1 cellular context compared by ENCODE assay signal in the genomic region with DNA sequence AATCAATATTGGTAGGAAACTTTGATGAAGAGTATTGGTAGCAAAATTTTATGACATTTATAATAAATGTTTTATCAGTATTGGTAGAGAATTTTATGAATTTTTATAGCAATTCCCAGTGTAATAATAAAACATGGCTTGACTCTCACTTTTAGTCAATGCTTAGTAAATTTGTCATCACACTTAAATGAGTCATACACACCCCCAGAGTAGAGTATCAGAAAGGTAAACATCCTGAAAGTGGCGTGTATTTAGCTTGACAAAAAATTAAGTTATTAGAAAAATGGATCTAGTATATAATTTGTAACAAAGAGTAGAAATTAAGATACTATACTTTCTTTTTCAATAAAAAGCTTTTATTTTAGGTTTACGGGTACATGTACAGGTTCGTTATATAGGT.
TF ChIP-seq lines count a peak whose summit lies in the region.

No MANE protein-coding gene starts in this region.

TF ChIP-seq in K562, 482 proteins besides CTCF, POLR2A, EP300 and RAD21:
- TF ChIP-seq, protein P1, sequence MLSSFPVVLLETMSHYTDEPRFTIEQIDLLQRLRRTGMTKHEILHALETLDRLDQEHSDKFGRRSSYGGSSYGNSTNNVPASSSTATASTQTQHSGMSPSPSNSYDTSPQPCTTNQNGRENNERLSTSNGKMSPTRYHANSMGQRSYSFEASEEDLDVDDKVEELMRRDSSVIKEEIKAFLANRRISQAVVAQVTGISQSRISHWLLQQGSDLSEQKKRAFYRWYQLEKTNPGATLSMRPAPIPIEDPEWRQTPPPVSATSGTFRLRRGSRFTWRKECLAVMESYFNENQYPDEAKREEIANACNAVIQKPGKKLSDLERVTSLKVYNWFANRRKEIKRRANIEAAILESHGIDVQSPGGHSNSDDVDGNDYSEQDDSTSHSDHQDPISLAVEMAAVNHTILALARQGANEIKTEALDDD (IDR thresholded peaks at IDR 0.05) = no peak
- TF ChIP-seq ARID1B (IDR thresholded peaks at IDR 0.05) (0 out of 2 replicates have a peak, but pooled peaks have one; percentile 46), JUN (IDR thresholded peaks at IDR 0.05; ENCODE audit: borderline replicate concordance, low read depth, low read length) (peak; percentile 74; the same call in 1 of the 2 replicates), JUN (CRISPR knock-in tag; IDR thresholded peaks at IDR 0.05; ENCODE audit: borderline replicate concordance) (no peak), CBFA2T2 (conservative IDR thresholded peaks at IDR 0.05) (no peak), ESRRA (IDR thresholded peaks at IDR 0.05; ENCODE audit: borderline replicate concordance, low read depth) (no peak), MTA2 (IDR thresholded peaks at IDR 0.05; ENCODE audit: low read depth) (no peak), SMAD2 (IDR thresholded peaks at IDR 0.05; ENCODE audit: low read depth, low read length) (no peak), BRCA1 (IDR thresholded peaks at IDR 0.05) (no peak), BRCA1 (CRISPR knock-in tag; IDR thresholded peaks at IDR 0.05) (no peak), THAP12 (CRISPR knock-in tag; IDR thresholded peaks at IDR 0.05) (no peak), ZNF583 (CRISPR knock-in tag; IDR thresholded peaks at IDR 0.05) (no peak), JUND (IDR thresholded peaks at IDR 0.05; ENCODE audit: borderline replicate concordance, low read depth, low read length) (peak; percentile 88), JUND (tag; IDR thresholded peaks at IDR 0.05; ENCODE audit: borderline replicate concordance, low read depth, low read length) (peak; percentile 72; the same call in 2 of the 3 replicates), HDGF (IDR thresholded peaks at IDR 0.05) (no peak), SMARCA4 (IDR thresholded peaks at IDR 0.05) (peak; percentile 51), FOSL1 (tag; conservative IDR thresholded peaks at IDR 0.05) (peak; percentile 89), ZBTB12 (CRISPR knock-in tag; IDR thresholded peaks at IDR 0.05) (no peak), NCOA2 (IDR thresholded peaks at IDR 0.05; ENCODE audit: partially characterized antibody in 2 of 2) (peak in 1 of 2 experiments; percentile 16), MEIS2 (IDR thresholded peaks at IDR 0.05; ENCODE audit: partially characterized antibody) (peak; percentile 75), ZNF3 (CRISPR knock-in tag; IDR thresholded peaks at IDR 0.05) (no peak), ZNF217 (CRISPR knock-in tag; IDR thresholded peaks at IDR 0.05) (no peak), CBX1 (IDR thresholded peaks at IDR 0.05; ENCODE audit: low read depth) (no peak), DPF2 (IDR thresholded peaks at IDR 0.05) (peak; percentile 53; the same call in 1 of the 2 replicates), SMARCE1 (IDR thresholded peaks at IDR 0.05) (peak; percentile 44; the same call in 1 of the 2 replicates), SRF (CRISPR knock-in tag; IDR thresholded peaks at IDR 0.05) (no peak), ZNF274 (IDR thresholded peaks at IDR 0.05; ENCODE audit: borderline replicate concordance, low read depth, low read length) (no peak), CHD4 (IDR thresholded peaks at IDR 0.05; ENCODE audit: insufficient read depth, insufficient replicate concordance, low read depth, low read length, poor library complexity, severe bottlenecking) (peak; percentile 23), MAZ (CRISPR knock-in tag; conservative IDR thresholded peaks at IDR 0.05 in 1 of 2, IDR thresholded peaks at IDR 0.05 in 1 of 2) (0 out of 4 replicates have a peak, but pooled peaks of 1 of the 2 experiments have one; percentile 35), CHD1 (IDR thresholded peaks at IDR 0.05; ENCODE audit: low read length) (no peak), ATF3 (IDR thresholded peaks at IDR 0.05) (peak; percentile 83), ATF3 (CRISPR knock-in tag; conservative IDR thresholded peaks at IDR 0.05) (no peak), GABPA (tag; conservative IDR thresholded peaks at IDR 0.05; ENCODE audit: low read depth) (no peak), SMARCC2 (IDR thresholded peaks at IDR 0.05; ENCODE audit: low read depth) (peak; percentile 64; the same call in 1 of the 2 replicates), EGR1 (conservative IDR thresholded peaks at IDR 0.05) (peak; percentile 80), FOXA3 (CRISPR knock-in tag; conservative IDR thresholded peaks at IDR 0.05 in 1 of 2, IDR thresholded peaks at IDR 0.05 in 1 of 2) (peak in 1 of 2 experiments; percentile 57; a peak in 1 of 4 replicates)
TF ChIP-seq in K562: peak in this region for 15.
